ENCODE assay signal across 16 cellular contexts in the genomic region with DNA sequence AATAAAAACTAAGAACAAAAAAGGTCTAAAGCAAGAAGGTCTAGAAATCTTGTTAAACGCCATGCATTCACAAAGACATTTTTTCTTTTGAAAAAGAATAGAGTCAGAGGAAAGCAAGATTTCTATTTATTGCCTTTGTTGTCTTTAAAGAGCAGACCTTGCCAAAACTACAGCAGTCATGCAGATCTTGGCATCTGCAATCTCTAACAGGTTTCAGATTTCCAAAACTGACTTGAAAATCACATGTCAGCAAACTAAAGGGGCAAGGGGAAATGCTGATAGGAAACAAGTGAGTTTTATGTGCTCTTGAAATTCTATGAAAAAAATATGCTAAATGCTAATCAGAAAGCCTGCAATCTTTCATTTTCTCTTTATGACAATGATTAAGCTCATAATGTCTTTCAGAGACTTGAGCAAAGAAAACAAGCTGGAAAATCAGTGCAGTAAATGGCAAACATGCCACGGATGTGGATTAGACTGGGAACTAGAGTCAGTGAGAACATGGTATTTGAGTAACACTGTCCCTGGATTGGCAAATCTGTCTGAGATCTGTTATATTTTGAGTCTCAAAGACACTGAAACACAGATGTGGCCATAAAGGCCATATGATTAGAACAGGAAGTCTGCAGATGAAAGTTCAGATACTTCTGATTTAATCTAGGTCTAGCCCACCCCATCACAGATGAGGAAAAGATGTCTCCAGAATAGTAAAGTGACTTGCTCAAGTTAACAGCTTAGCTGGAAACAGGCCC.
DNase-seq lines count a peak whose midpoint lies in the region; ATAC-seq and TF ChIP-seq lines count a peak whose summit lies in the region.
"Had no signal": no experiment of that assay in that cellular context is flagged by ENCODE, and none has a peak within 500 bp of the region (broad histone marks: within the 10 kb centered on the region; RNA-seq: fewer than 3 reads in every experiment).

No MANE protein-coding gene starts in this region.

- no peak for ATAC-seq in left cardiac atrium
- ATAC-seq: effector memory CD8-positive, alpha-beta T cell had no signal

- H3K9me3 Mint-ChIP-seq in nephron progenitor cell: no peaks in the 10 kb centered on the region
- H3K9me3 Mint-ChIP-seq: effector memory CD8-positive, alpha-beta T cell had no signal

- H3K4me3 Mint-ChIP-seq in nephron progenitor cell: no peak overlapping the region
- H3K4me3 Mint-ChIP-seq: effector memory CD8-positive, alpha-beta T cell had no signal

- H3K4me3 ChIP-seq in AG10803 (ENCODE audit: low read length) (no peak overlapping the region), coronary artery (no peak overlapping the region)
- H3K4me3 ChIP-seq: GM23248, vagina had no signal

- no peaks in the 10 kb centered on the region for H3K27me3 Mint-ChIP-seq in nephron progenitor cell (ENCODE audit: low read depth, poor library complexity)
- H3K27me3 Mint-ChIP-seq: effector memory CD8-positive, alpha-beta T cell had no signal

- no peaks in the 10 kb centered on the region for H3K36me3 Mint-ChIP-seq in nephron progenitor cell (ENCODE audit: low read depth)

- no peak for TF ChIP-seq CTCF in AG10803 (conservative IDR thresholded peaks at IDR 0.05; ENCODE audit: low read length)
- no peak for TF ChIP-seq CTCF in coronary artery (IDR thresholded peaks at IDR 0.05)
- no peak for TF ChIP-seq CTCF in nephron progenitor cell (IDR thresholded peaks at IDR 0.05)

- peak overlapping the region; percentile 85 for H3K27ac Mint-ChIP-seq in nephron progenitor cell
- H3K27ac Mint-ChIP-seq: effector memory CD8-positive, alpha-beta T cell had no signal

- peak; percentile 12 for DNase-seq in AG10803 (ENCODE audit: low read depth)
- DNase-seq in RPMI7951 (ENCODE audit: low read depth): peak; percentile 26
- DNase-seq in coronary artery (ENCODE audit: low spot score): no peak
- DNase-seq in nephron progenitor cell: no peak
- no peak for DNase-seq in left cardiac atrium
- no peak for DNase-seq in NCI-H345 treated with DMSO at 0.1 percent for 48 hours (lab: John Stamatoyannopoulos, UW; ENCODE audit: unreplicated experiment)
- no peak for DNase-seq in COLO668 (lab: John Stamatoyannopoulos, UW; ENCODE audit: unreplicated experiment)
- DNase-seq in AG20443 (ENCODE audit: low spot score): no peak
- DNase-seq: effector memory CD8-positive, alpha-beta T cell; GM23248; kidney; NCI-H1048; stimulated activated CD4-positive, alpha-beta T cell treated with anti-CD3 and anti-CD28 coated beads, Interleukin-4, amount 100 ng/mL, for 24 hours; SW 1271; WERI-Rb-1 had no signal

- H3K4me1 Mint-ChIP-seq in nephron progenitor cell: peaks cover 44% of the 10 kb centered on the region

- intact Hi-C loops in left cardiac atrium (cut with DNase I): loop anchor here in 1 of 2 donors (5.0 to 10.0 kb wide), 4 partner anchors 155 to 925 kb away; no protein-coding TSS in a partner anchor

- H3K27ac ChIP-seq in coronary artery: peak overlapping the region; percentile 11 to 59
- H3K27ac ChIP-seq: GM23248, vagina, WERI-Rb-1 had no signal

Comparison
In these comparisons a context has a peak if more than half of its experiments do, and no peak if none do; other contexts are left out.
1. DNase-seq: peak in AG10803 (single experiment) and RPMI7951 (single experiment); none in coronary artery (single experiment), nephron progenitor cell (single experiment), left cardiac atrium (single experiment), NCI-H345 treated with DMSO at 0.1 percent for 48 hours (single experiment), COLO668 (single experiment) and AG20443 (single experiment).